In the genomic region with DNA sequence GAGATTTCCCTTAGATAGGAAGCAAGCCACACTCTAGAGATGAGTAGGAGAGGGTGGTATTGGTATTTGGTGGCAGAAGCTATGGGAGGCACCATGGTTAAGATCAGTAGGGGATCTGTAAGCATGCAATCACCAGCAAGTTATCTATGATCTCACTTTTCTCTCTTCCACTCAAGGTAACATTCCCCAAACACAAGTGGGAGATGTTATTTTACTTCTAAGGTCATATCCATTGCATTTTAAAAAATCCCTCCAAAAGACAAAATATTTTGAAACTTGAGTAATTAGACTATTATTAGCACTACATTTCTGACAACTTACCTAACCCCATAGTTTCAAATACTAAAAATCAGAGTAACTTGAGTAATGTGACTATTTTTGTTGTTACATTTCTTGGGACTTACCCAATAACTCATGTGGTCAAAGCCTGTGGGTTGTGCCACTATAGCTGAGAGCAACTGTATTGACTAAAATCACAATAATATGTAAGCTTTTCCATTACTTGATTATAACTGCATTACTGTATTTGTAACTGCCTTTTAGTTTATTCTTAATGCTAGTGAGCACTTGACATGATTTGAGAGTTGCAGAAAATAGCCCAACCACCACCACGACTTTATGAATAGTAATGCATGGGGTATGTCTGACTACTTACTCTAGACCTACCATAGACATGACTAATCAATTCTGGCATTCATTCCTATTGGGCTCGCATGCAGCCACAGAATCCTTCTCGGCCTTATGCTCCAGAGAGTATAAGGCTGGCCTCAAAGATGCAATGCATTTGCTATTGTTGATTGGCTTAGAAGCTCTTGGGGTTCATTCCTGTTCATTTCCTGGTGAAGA, we compare ENCODE assay signal across 11 cellular contexts.
DNase-seq lines count a peak whose midpoint lies in the region; ATAC-seq and TF ChIP-seq lines count a peak whose summit lies in the region.
"Had no signal": no experiment of that assay in that cellular context is flagged by ENCODE, and none has a peak within 500 bp of the region (broad histone marks: within the 10 kb centered on the region; RNA-seq: fewer than 3 reads in every experiment).

No MANE protein-coding gene starts in this region.

- no peak overlapping the region for H3K27ac ChIP-seq in heart left ventricle
- H3K27ac ChIP-seq: SJCRH30 had no signal

- H3K36me3 Mint-ChIP-seq in HFFc6 (ENCODE audit: low read depth) (no peaks in the 10 kb centered on the region), nephron progenitor cell (ENCODE audit: low read depth) (no peaks in the 10 kb centered on the region)
- no peaks in the 10 kb centered on the region for H3K36me3 Mint-ChIP-seq in activated naive CD8-positive, alpha-beta T cell treated with anti-CD3 and anti-CD28 coated beads, Interleukin-2, amount 50 U/mL, for 24 hours (ENCODE audit: low read depth)
- H3K36me3 Mint-ChIP-seq: brain, memory B cell had no signal

- H3K4me1 Mint-ChIP-seq in HFFc6 (ENCODE audit: low read depth) (peaks cover 33% of the 10 kb centered on the region), nephron progenitor cell (no peaks in the 10 kb centered on the region)
- H3K4me1 Mint-ChIP-seq in activated naive CD8-positive, alpha-beta T cell treated with anti-CD3 and anti-CD28 coated beads, Interleukin-2, amount 50 U/mL, for 24 hours = no peaks in the 10 kb centered on the region
- H3K4me1 Mint-ChIP-seq: brain, memory B cell had no signal

- peaks cover 8% of the 10 kb centered on the region; the same call in 1 of the 2 replicates for H3K9me3 Mint-ChIP-seq in HFFc6
- H3K9me3 Mint-ChIP-seq in activated naive CD8-positive, alpha-beta T cell treated with anti-CD3 and anti-CD28 coated beads, Interleukin-2, amount 50 U/mL, for 24 hours = peaks cover 10% of the 10 kb centered on the region
- H3K9me3 Mint-ChIP-seq in nephron progenitor cell = no peaks in the 10 kb centered on the region

- peak overlapping the region; percentile 55; the same call in 1 of the 2 replicates for H3K4me3 Mint-ChIP-seq in HFFc6
- no peak overlapping the region for H3K4me3 Mint-ChIP-seq in activated naive CD8-positive, alpha-beta T cell treated with anti-CD3 and anti-CD28 coated beads, Interleukin-2, amount 50 U/mL, for 24 hours
- no peak overlapping the region for H3K4me3 Mint-ChIP-seq in nephron progenitor cell
- H3K4me3 Mint-ChIP-seq: brain, memory B cell had no signal

- H3K9me3 ChIP-seq in heart left ventricle = no peaks in the 10 kb centered on the region
- H3K9me3 ChIP-seq: SJCRH30 had no signal

- TF ChIP-seq CTCF in HFFc6 (IDR thresholded peaks at IDR 0.05) = no peak
- TF ChIP-seq CTCF in heart left ventricle (IDR thresholded peaks at IDR 0.05) = no peak
- no peak for TF ChIP-seq CTCF in nephron progenitor cell (IDR thresholded peaks at IDR 0.05)

- no peaks in the 10 kb centered on the region for H3K4me1 ChIP-seq in heart left ventricle
- H3K4me1 ChIP-seq: SJCRH30 had no signal

- TF ChIP-seq POLR2A in heart left ventricle (IDR thresholded peaks at IDR 0.05) = no peak

- H3K27me3 ChIP-seq in heart left ventricle = peaks cover 0 to 4% (median 0%) of the 10 kb centered on the region in 9 donors
- H3K27me3 ChIP-seq: SJCRH30 had no signal

- H3K36me3 ChIP-seq in heart left ventricle = no peaks in the 10 kb centered on the region
- H3K36me3 ChIP-seq: SJCRH30 had no signal

- peaks cover 3% of the 10 kb centered on the region; the same call in 1 of the 2 replicates for H3K27me3 Mint-ChIP-seq in HFFc6 (ENCODE audit: insufficient read depth)
- peaks cover 2% of the 10 kb centered on the region for H3K27me3 Mint-ChIP-seq in activated naive CD8-positive, alpha-beta T cell treated with anti-CD3 and anti-CD28 coated beads, Interleukin-2, amount 50 U/mL, for 24 hours
- peaks cover 3% of the 10 kb centered on the region for H3K27me3 Mint-ChIP-seq in nephron progenitor cell (ENCODE audit: low read depth, poor library complexity)

- ATAC-seq in GM18517 (IDR thresholded peaks at IDR 0.05; ENCODE audit: unreplicated experiment) = peak; percentile 81
- no peak for ATAC-seq in activated naive CD8-positive, alpha-beta T cell treated with anti-CD3 and anti-CD28 coated beads, Interleukin-2, amount 50 U/mL, for 24 hours
- no peak for ATAC-seq in heart left ventricle

- 47 to 69% (median 65%) methylated on average over 3 of the region's 3 CpGs for WGBS in heart left ventricle, 4 donors

- H3K27ac Mint-ChIP-seq in HFFc6 = peak overlapping the region; percentile 84
- no peak overlapping the region for H3K27ac Mint-ChIP-seq in activated naive CD8-positive, alpha-beta T cell treated with anti-CD3 and anti-CD28 coated beads, Interleukin-2, amount 50 U/mL, for 24 hours
- no peak overlapping the region for H3K27ac Mint-ChIP-seq in nephron progenitor cell
- H3K27ac Mint-ChIP-seq: brain, memory B cell had no signal

- DNase-seq in HFFc6 (peak; percentile 85), HT1080 (ENCODE audit: low read depth) (peak; percentile 85), non-pigmented ciliary epithelial cell (ENCODE audit: low read depth) (peak; percentile 68), heart left ventricle (no peak), nephron progenitor cell (no peak), amygdala (lab: John Stamatoyannopoulos, UW) (no peak)
- DNase-seq in activated naive CD8-positive, alpha-beta T cell treated with anti-CD3 and anti-CD28 coated beads, Interleukin-2, amount 50 U/mL, for 24 hours = no peak

- H3K4me3 ChIP-seq in heart left ventricle = no peak overlapping the region
- H3K4me3 ChIP-seq: SJCRH30 had no signal

- intact Hi-C loops in heart left ventricle (cut with DNase I) = loop anchor here in 1 of 10 donors (10.0 kb wide), 1 partner anchor 57 kb away; no protein-coding TSS in a partner anchor

Comparison
In these comparisons a context has a peak if more than half of its experiments do, and no peak if none do; other contexts are left out.
1. DNase-seq: peak in HFFc6 (single experiment), HT1080 (single experiment) and non-pigmented ciliary epithelial cell (single experiment); none in activated naive CD8-positive, alpha-beta T cell treated with anti-CD3 and anti-CD28 coated beads, Interleukin-2, amount 50 U/mL, for 24 hours (single experiment), heart left ventricle (0 of 5), nephron progenitor cell (single experiment) and amygdala (0 of 56).